22 cellular contexts compared by ENCODE assay signal in genomic region chr1:67041836-67042503, GRCh38. TPM values are rescaled to one million over a fixed set of nuclear protein-coding genes. Genes with fewer than 3 reads are reported as not detected.
A peak's percentile ranks its signal among the peaks of the same experiment; 100 is the strongest.
DNase-seq lines count a peak whose midpoint lies in the region; ATAC-seq and TF ChIP-seq lines count a peak whose summit lies in the region.
"Had no signal": no experiment of that assay in that cellular context is flagged by ENCODE, and none has a peak within 500 bp of the region (broad histone marks: within the 10 kb centered on the region; RNA-seq: fewer than 3 reads in every experiment).

No MANE protein-coding gene starts in this region.

- peak overlapping the region; percentile 80; the same call in 1 of the 2 replicates for H2BK20ac ChIP-seq in IMR-90 (ENCODE audit: low read depth, low read length)

- peak overlapping the region; percentile 68; the same call in 1 of the 3 replicates for H2BK15ac ChIP-seq in IMR-90 (ENCODE audit: low read depth, low read length)

- TF ChIP-seq RAD21 in IMR-90 (IDR thresholded peaks at IDR 0.05; ENCODE audit: low read length): no peak

- H3K27ac ChIP-seq in IMR-90 (ENCODE audit: insufficient read depth, low read length): peak overlapping the region; percentile 82; the same call in 1 of the 2 replicates
- peak overlapping the region; percentile 38 for H3K27ac ChIP-seq in skeletal muscle tissue (ENCODE audit: low read depth, low read length)
- no peak overlapping the region for H3K27ac ChIP-seq in CD8-positive, alpha-beta memory T cell (ENCODE audit: low read depth, low read length)
- H3K27ac ChIP-seq: esophagus squamous epithelium, neural progenitor cell, right lobe of liver, SJCRH30, tibial nerve had no signal

- H2BK5ac ChIP-seq in IMR-90 (ENCODE audit: low read depth, low read length, poor library complexity, severe bottlenecking): peak overlapping the region; percentile 94

- WGBS in IMR-90 (ENCODE audit: extremely low coverage in 2 of 2, insufficient read length in 1 of 2), 2 experiments: no CpG with 5 or more reads among the region's 5 CpGs

- H3K9ac ChIP-seq in IMR-90 (ENCODE audit: low read depth, low read length) (no peak overlapping the region), skeletal muscle tissue (ENCODE audit: low read depth in 1 of 3, low read length in 3 of 3) (no peak overlapping the region)
- H3K9ac ChIP-seq: neural progenitor cell had no signal

- H2BK120ac ChIP-seq in IMR-90 (ENCODE audit: low read depth, low read length): peak overlapping the region; percentile 83

- H3K4ac ChIP-seq in IMR-90 (ENCODE audit: low read depth, low read length): peak overlapping the region; percentile 84; the same call in 1 of the 2 replicates

- peak overlapping the region; percentile 60; the same call in 1 of the 2 replicates for H3K23ac ChIP-seq in IMR-90 (ENCODE audit: low read depth, low read length)

- no peak overlapping the region for H2AFZ ChIP-seq in IMR-90 (replicated peaks; ENCODE audit: low read length, poor library complexity)
- H2AFZ ChIP-seq: neural progenitor cell had no signal

- H3K9me3 ChIP-seq in IMR-90 (ENCODE audit: control insufficient read depth, insufficient read depth, low read length): no peaks in the 10 kb centered on the region
- no peaks in the 10 kb centered on the region for H3K9me3 ChIP-seq in skeletal muscle tissue (ENCODE audit: control insufficient read depth in 3 of 3, low read length in 3 of 3)
- no peaks in the 10 kb centered on the region for H3K9me3 ChIP-seq in CD8-positive, alpha-beta memory T cell (ENCODE audit: low read length)
- H3K9me3 ChIP-seq: esophagus squamous epithelium, right lobe of liver, tibial nerve had no signal

- H2AK9ac ChIP-seq in IMR-90 (replicated peaks; ENCODE audit: low read depth, low read length, poor library complexity): no peak overlapping the region

- H3K4me2 ChIP-seq in IMR-90 (ENCODE audit: low read depth, low read length): peak overlapping the region; percentile 83
- H3K4me2 ChIP-seq: neural progenitor cell had no signal

- H3K36me3 ChIP-seq in IMR-90 (ENCODE audit: control insufficient read depth, insufficient read depth, low read length) (peaks cover 36% of the 10 kb centered on the region), skeletal muscle tissue (ENCODE audit: control insufficient read depth in 3 of 3, insufficient read depth in 3 of 3, low read length in 3 of 3) (peaks cover 8 to 38% (median 25%) of the 10 kb centered on the region in 3 donors)
- H3K36me3 ChIP-seq in CD8-positive, alpha-beta memory T cell (ENCODE audit: insufficient read depth, low read length): peaks cover 31% of the 10 kb centered on the region
- H3K36me3 ChIP-seq: neural progenitor cell had no signal

- peaks cover 12 to 22% (median 19%) of the 10 kb centered on the region in 3 donors for H3K4me1 Mint-ChIP-seq in CD8-positive, alpha-beta memory T cell
- H3K4me1 Mint-ChIP-seq: neural progenitor cell had no signal

- peak overlapping the region in 1 of 2 experiments; percentile 78; a peak in 2 of 4 replicates for H4K8ac ChIP-seq in IMR-90 (ENCODE audit: low read depth in 2 of 2, low read length in 2 of 2)

- no peaks in the 10 kb centered on the region for H3K27me3 Mint-ChIP-seq in CD8-positive, alpha-beta memory T cell
- H3K27me3 Mint-ChIP-seq: B cell had no signal

- H2AK5ac ChIP-seq in IMR-90 (ENCODE audit: low read depth, low read length): peak overlapping the region; percentile 89; the same call in 1 of the 2 replicates

- peak overlapping the region; percentile 98; the same call in 1 of the 2 replicates for H3K18ac ChIP-seq in IMR-90 (ENCODE audit: low read depth, low read length)

- H4K5ac ChIP-seq in IMR-90 (ENCODE audit: low read depth, low read length): no peak overlapping the region; the same call in 1 of the 2 replicates

- no peak overlapping the region for H3K27ac Mint-ChIP-seq in CD8-positive, alpha-beta memory T cell
- H3K27ac Mint-ChIP-seq: B cell, neural progenitor cell had no signal

- intact Hi-C loops in IMR-90 (cut with micrococcal nuclease): no loop called here

- POLR2A ChIA-PET in IMR-90 (lab: Charles Lee; ENCODE audit: unreplicated experiment): no interaction called here
- POLR2A ChIA-PET in CD8-positive, alpha-beta memory T cell (lab: Charles Lee): no interaction called here

- H4K20me1 ChIP-seq in IMR-90 (ENCODE audit: insufficient read depth, low read length): peaks cover 3% of the 10 kb centered on the region; the same call in 1 of the 2 replicates

- peak overlapping the region; percentile 75; the same call in 1 of the 2 replicates for H4K91ac ChIP-seq in IMR-90 (ENCODE audit: insufficient read depth, low read depth, low read length)

- H3K9me1 ChIP-seq in IMR-90 (ENCODE audit: insufficient read depth, low read length): peaks cover 11% of the 10 kb centered on the region

- DNase-seq in EL (peak; percentile 37), IMR-90 (peak; percentile 79), fibroblast of gingiva (ENCODE audit: low read depth) (peak; percentile 70), NCI-H2081 (lab: John Stamatoyannopoulos, UW) (no peak), NCI-H82 (lab: John Stamatoyannopoulos, UW) (no peak)
- DNase-seq in CD8-positive, alpha-beta memory T cell: no peak
- DNase-seq: activated gamma-delta T cell; DMS79; effector memory CD4-positive, alpha-beta T cell; esophagus squamous epithelium; head of caudate nucleus; mammary epithelial cell; NCI-H1436 treated with DMSO at 0.1 percent for 48 hours; NCI-H524 treated with DMSO at 0.1 percent for 48 hours; right lobe of liver; SJCRH30; stimulated activated CD4-positive, alpha-beta T cell treated with anti-CD3 and anti-CD28 coated beads, Interleukin-15, amount 100 ng/mL, for 24 hours had no signal

- dilution Hi-C loops in IMR-90 (cut with HindIII; ENCODE audit: low sequenced_read_pairs, unreplicated experiment): no loop called here

- in situ Hi-C loops in IMR-90 (cut with MboI; ENCODE audit: low sequenced_read_pairs): no loop called here

- ATAC-seq in IMR-90 (ENCODE audit: low read depth): peak; percentile 88
- ATAC-seq: K562, right lobe of liver had no signal

- peaks cover 42 to 90% (median 44%) of the 10 kb centered on the region in 3 donors for H3K36me3 Mint-ChIP-seq in CD8-positive, alpha-beta memory T cell

- no peak overlapping the region; the same call in 1 of the 2 replicates for H3K14ac ChIP-seq in IMR-90 (replicated peaks; ENCODE audit: low read depth, low read length)

- no peak for TF ChIP-seq POLR2A in IMR-90 (IDR thresholded peaks at IDR 0.05; ENCODE audit: low read depth, low read length)

- H3K4me1 ChIP-seq in IMR-90 (ENCODE audit: control insufficient read depth, insufficient read depth, low read length): peaks cover 15% of the 10 kb centered on the region
- H3K4me1 ChIP-seq in skeletal muscle tissue (ENCODE audit: control insufficient read depth in 3 of 3, insufficient read depth in 3 of 3, low read length in 3 of 3): peaks cover 0 to 8% (median 3%) of the 10 kb centered on the region in 3 donors
- H3K4me1 ChIP-seq in CD8-positive, alpha-beta memory T cell (ENCODE audit: insufficient read depth, low read length): no peaks in the 10 kb centered on the region
- H3K4me1 ChIP-seq: neural progenitor cell, SJCRH30, tibial nerve had no signal

- H3K4me3 ChIP-seq in IMR-90 (ENCODE audit: insufficient read depth, low read depth, low read length) (no peak overlapping the region), skeletal muscle tissue (ENCODE audit: low read length in 3 of 3) (peak overlapping the region in 1 of 3 donors; percentile 7)
- no peak overlapping the region for H3K4me3 ChIP-seq in CD8-positive, alpha-beta memory T cell (ENCODE audit: low read length)
- H3K4me3 ChIP-seq: esophagus squamous epithelium, K562, neural progenitor cell, right lobe of liver, SJCRH30, tibial nerve had no signal

- peak overlapping the region; percentile 64; the same call in 1 of the 2 replicates for H3K56ac ChIP-seq in IMR-90 (ENCODE audit: extremely low read depth, insufficient read depth, low read length)

- TF ChIP-seq CTCF in IMR-90 (conservative IDR thresholded peaks at IDR 0.05; ENCODE audit: low read depth, low read length): no peak

- no TSS peak for BruUV-seq in IMR-90 (replicated peaks; lab: Mats Ljungman, UMichigan)

- H3K4me3 Mint-ChIP-seq in CD8-positive, alpha-beta memory T cell: no peak overlapping the region
- H3K4me3 Mint-ChIP-seq: B cell, neural progenitor cell had no signal

- H3K9me3 Mint-ChIP-seq in CD8-positive, alpha-beta memory T cell: no peaks in the 10 kb centered on the region
- H3K9me3 Mint-ChIP-seq: neural progenitor cell had no signal

- peaks cover 13 to 28% of the 10 kb centered on the region in 2 experiments for H3K79me1 ChIP-seq in IMR-90 (ENCODE audit: low read depth in 1 of 2, low read length in 2 of 2)

- H3K27me3 ChIP-seq in IMR-90 (ENCODE audit: control insufficient read depth, insufficient read depth, low read length) (no peaks in the 10 kb centered on the region), skeletal muscle tissue (ENCODE audit: control insufficient read depth in 3 of 3, insufficient read depth in 3 of 3, low read length in 3 of 3) (no peaks in the 10 kb centered on the region)
- no peaks in the 10 kb centered on the region for H3K27me3 ChIP-seq in CD8-positive, alpha-beta memory T cell (ENCODE audit: insufficient read depth, low read length, poor library complexity, severe bottlenecking)
- H3K27me3 ChIP-seq: esophagus squamous epithelium, neural progenitor cell, right lobe of liver, SJCRH30, tibial nerve had no signal

- CTCF ChIA-PET in IMR-90 (lab: Yijun Ruan, JAX): interaction anchor here (1.2 kb wide), 1 partner anchor 84 kb away, joined by 3 read pairs; no protein-coding TSS in a partner anchor
- CTCF ChIA-PET in CD8-positive, alpha-beta memory T cell (lab: Charles Lee): no interaction called here

TF ChIP-seq in IMR-90, 13 proteins besides CTCF, POLR2A, EP300 and RAD21 (continues in another document):
- TF ChIP-seq CEBPB (IDR thresholded peaks at IDR 0.05; ENCODE audit: low read depth, low read length) (peak; percentile 11; the same call in 1 of the 2 replicates), SMC3 (IDR thresholded peaks at IDR 0.05; ENCODE audit: low read depth, low read length) (no peak)
- TF ChIP-seq, protein P1, sequence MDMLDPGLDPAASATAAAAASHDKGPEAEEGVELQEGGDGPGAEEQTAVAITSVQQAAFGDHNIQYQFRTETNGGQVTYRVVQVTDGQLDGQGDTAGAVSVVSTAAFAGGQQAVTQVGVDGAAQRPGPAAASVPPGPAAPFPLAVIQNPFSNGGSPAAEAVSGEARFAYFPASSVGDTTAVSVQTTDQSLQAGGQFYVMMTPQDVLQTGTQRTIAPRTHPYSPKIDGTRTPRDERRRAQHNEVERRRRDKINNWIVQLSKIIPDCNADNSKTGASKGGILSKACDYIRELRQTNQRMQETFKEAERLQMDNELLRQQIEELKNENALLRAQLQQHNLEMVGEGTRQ (IDR thresholded peaks at IDR 0.05; ENCODE audit: low read depth, low read length): no peak

RNA-seq across cellular contexts. Expression of gene SLC35D1, which starts 12.0 kb away (rescaled TPM):
- total RNA-seq in IMR-90 (2012; rRNA removed) (16.3 and 23.1 TPM in 2 replicates), skeletal muscle tissue (7.8 TPM)
- polyA plus RNA-seq in IMR-90 (2012; rRNA removed): 6.0 and 7.2 TPM in 2 replicates
- polyA plus RNA-seq in IMR-90 (2012; cell fraction: cytosol; rRNA removed): 1.6 and 1.7 TPM in 2 replicates
- polyA plus RNA-seq in IMR-90 (2012; cell fraction: nucleus; rRNA removed; ENCODE audit: low replicate concordance): 1.2 and 9.4 TPM in 2 replicates
- total RNA-seq in CD8-positive, alpha-beta memory T cell: 10 to 100 TPM; 17.0 to 17.5 TPM
- 4.1 TPM for polyA plus RNA-seq in CD8-positive, alpha-beta memory T cell

Comparison
In these comparisons a context has a peak if more than half of its experiments do, and no peak if none do; other contexts are left out.
1. DNase-seq: peak in EL (single experiment), IMR-90 (single experiment) and fibroblast of gingiva (single experiment); none in NCI-H2081 (0 of 2), NCI-H82 (single experiment) and CD8-positive, alpha-beta memory T cell (0 of 5).